Comparison of ENCODE assay signal across 25 cellular contexts in the genomic region with DNA sequence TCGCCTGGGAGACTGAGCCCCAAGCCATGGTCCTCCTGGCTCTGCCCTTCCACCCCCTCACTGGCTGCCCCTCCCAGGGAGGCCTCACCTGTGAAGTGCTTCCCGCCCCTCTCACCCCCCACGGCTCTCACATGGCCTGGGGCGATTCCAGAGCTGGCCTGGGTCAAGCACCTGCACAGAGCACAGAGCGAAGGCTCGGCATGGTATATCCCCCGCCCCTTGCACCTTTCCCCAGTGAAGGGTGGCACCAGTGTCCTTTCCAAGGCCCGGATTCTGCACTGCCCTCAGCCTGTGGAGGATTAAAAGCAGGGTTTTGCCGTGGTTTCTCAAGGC. TPM values are rescaled to one million over a fixed set of nuclear protein-coding genes. Genes with fewer than 3 reads are reported as not detected.
A peak's percentile ranks its signal among the peaks of the same experiment; 100 is the strongest.
DNase-seq lines count a peak whose midpoint lies in the region; ATAC-seq, FAIRE-seq and TF ChIP-seq lines count a peak whose summit lies in the region.
"Had no signal": no experiment of that assay in that cellular context is flagged by ENCODE, and none has a peak within 500 bp of the region (broad histone marks: within the 10 kb centered on the region; RNA-seq: fewer than 3 reads in every experiment).

No MANE protein-coding gene starts in this region.

- no peaks in the 10 kb centered on the region for H3K9me3 Mint-ChIP-seq in stimulated activated naive CD8-positive, alpha-beta T cell treated with anti-CD3 and anti-CD28 coated beads, Interleukin-15, amount 100 ng/mL, for 72 hours
- H3K9me3 Mint-ChIP-seq in neural crest cell = no peaks in the 10 kb centered on the region
- H3K9me3 Mint-ChIP-seq: activated CD4-positive, alpha-beta T cell treated with anti-CD3 and anti-CD28 coated beads, Interleukin-2, amount 10 ng/mL, durations not matched to agents 24 days and 14 days; natural killer cell treated with Interleukin-12 subunit alpha and Interleukin-12 subunit beta and Interleukin-15 and Interleukin-18, amount 100 ng/mL, for 72 hours had no signal

- TF ChIP-seq CTCF in H1 (IDR thresholded peaks at IDR 0.05; ENCODE audit: control extremely low read depth in 1 of 3, insufficient read depth in 1 of 3, low read depth in 1 of 3, low read length in 3 of 3) (no peak), neural crest cell (conservative IDR thresholded peaks at IDR 0.05) (no peak), adrenal gland (IDR thresholded peaks at IDR 0.05) (no peak)

- POLR2A ChIA-PET in H1 (lab: Charles Lee; ENCODE audit: partially characterized antibody) = no interaction called here

- TF ChIP-seq POLR2A in H1 (IDR thresholded peaks at IDR 0.05; ENCODE audit: control extremely low read depth in 1 of 2, low read depth in 2 of 2, low read length in 2 of 2) = no peak
- TF ChIP-seq POLR2A in adrenal gland (IDR thresholded peaks at IDR 0.05) = no peak

- H3K9me3 ChIP-seq in H1 (ENCODE audit: insufficient read depth in 2 of 2, low read depth in 1 of 2, low read length in 1 of 2) = no peaks in the 10 kb centered on the region; a peak in 1 of 4 replicates
- H3K9me3 ChIP-seq in adrenal gland (replicated peaks in 1 of 3) = no peaks in the 10 kb centered on the region
- H3K9me3 ChIP-seq: ascending aorta, BE2C, heart left ventricle, left ventricle myocardium inferior, prostate gland, sigmoid colon, stomach, transverse colon had no signal

- no peak overlapping the region for H3K27ac Mint-ChIP-seq in stimulated activated naive CD8-positive, alpha-beta T cell treated with anti-CD3 and anti-CD28 coated beads, Interleukin-15, amount 100 ng/mL, for 72 hours
- no peak overlapping the region for H3K27ac Mint-ChIP-seq in neural crest cell (ENCODE audit: unreplicated experiment)
- H3K27ac Mint-ChIP-seq: activated CD4-positive, alpha-beta T cell treated with anti-CD3 and anti-CD28 coated beads, Interleukin-2, amount 10 ng/mL, durations not matched to agents 24 days and 14 days; immature natural killer cell; natural killer cell treated with Interleukin-12 subunit alpha and Interleukin-12 subunit beta and Interleukin-15 and Interleukin-18, amount 100 ng/mL, for 72 hours had no signal

- H4K8ac ChIP-seq in H1 (ENCODE audit: extremely low read depth, insufficient read depth, low read length) = no peak overlapping the region

- H3K27ac ChIP-seq in H1 (ENCODE audit: low read depth, low read length) = no peak overlapping the region
- no peak overlapping the region for H3K27ac ChIP-seq in adrenal gland
- H3K27ac ChIP-seq: ascending aorta, epithelial cell of prostate, heart left ventricle, left ventricle myocardium inferior, prostate gland, sigmoid colon, SK-N-MC, stomach, transverse colon had no signal

- no peaks in the 10 kb centered on the region for H3K79me2 ChIP-seq in H1 (ENCODE audit: control insufficient read depth in 1 of 2, insufficient read depth in 2 of 2, low read length in 2 of 2)

- peaks cover 13% of the 10 kb centered on the region; the same call in 1 of the 2 replicates for H3K23me2 ChIP-seq in H1 (ENCODE audit: low read depth, low read length)

- no peak overlapping the region for H3K9ac ChIP-seq in H1 (replicated peaks in 1 of 4; ENCODE audit: extremely low read depth in 1 of 4, low read depth in 3 of 4, low read length in 3 of 4)

- ATAC-seq in stimulated activated naive CD8-positive, alpha-beta T cell treated with anti-CD3 and anti-CD28 coated beads, Interleukin-15, amount 100 ng/mL, for 72 hours = no peak
- ATAC-seq in stimulated activated naive CD8-positive, alpha-beta T cell treated with anti-CD3 and anti-CD28 coated beads, Interleukin-15, Interleukin-2, amounts not matched to agents 100 U/mL and 50 U/mL, for 24 hours = no peak

- no peak overlapping the region for H2AFZ ChIP-seq in H1 (ENCODE audit: low read length)

- peak overlapping the region; percentile 39; the same call in 1 of the 2 replicates for H2BK12ac ChIP-seq in H1 (ENCODE audit: low read depth, low read length)

- H3K36me3 ChIP-seq in H1 (ENCODE audit: control insufficient read depth in 2 of 4, insufficient read depth in 4 of 4, low read length in 3 of 4) (no peaks in the 10 kb centered on the region), adrenal gland (replicated peaks in 1 of 2) (no peaks in the 10 kb centered on the region)
- H3K36me3 ChIP-seq: ascending aorta, BE2C, heart left ventricle, left ventricle myocardium inferior, prostate gland, sigmoid colon, stomach, transverse colon had no signal

- peak overlapping the region; percentile 32 for H3K18ac ChIP-seq in H1 (ENCODE audit: extremely low read depth, low read length)

- no peak for DNase-seq in stimulated activated naive CD8-positive, alpha-beta T cell treated with anti-CD3 and anti-CD28 coated beads, Interleukin-15, amount 100 ng/mL, for 72 hours
- DNase-seq in stimulated activated naive CD8-positive, alpha-beta T cell treated with anti-CD3 and anti-CD28 coated beads, Interleukin-15, Interleukin-2, amounts not matched to agents 100 U/mL and 50 U/mL, for 24 hours = no peak
- DNase-seq in H1 (ENCODE audit: low read depth in 1 of 2, low spot score in 2 of 2) = peak in 1 of 2 experiments; percentile 59
- no peak for DNase-seq in neural crest cell (ENCODE audit: low read depth, low spot score)
- no peak for DNase-seq in hypothalamus (lab: John Stamatoyannopoulos, UW)
- no peak for DNase-seq in germinal center (ENCODE audit: low spot score)
- DNase-seq in adrenal gland = no peak
- no peak for DNase-seq in T-helper 9 cell
- DNase-seq: cerebellar nuclear complex, IMR-90, left ventricle myocardium inferior, NCI-H1092, NCI-H187, sigmoid colon had no signal

- no peak overlapping the region for H3K56ac ChIP-seq in H1 (replicated peaks; ENCODE audit: insufficient read length, low read depth, low read length)

- H3K4me2 ChIP-seq in H1 (ENCODE audit: insufficient read depth in 1 of 2, low read depth in 2 of 2, low read length in 2 of 2) = peak overlapping the region; percentile 55 to 66

- H2BK20ac ChIP-seq in H1 (ENCODE audit: low read length) = no peak overlapping the region

- no peaks in the 10 kb centered on the region for H3K79me1 ChIP-seq in H1 (ENCODE audit: low read depth, low read length)

- H3K4me1 Mint-ChIP-seq in stimulated activated naive CD8-positive, alpha-beta T cell treated with anti-CD3 and anti-CD28 coated beads, Interleukin-15, amount 100 ng/mL, for 72 hours = peaks cover 5% of the 10 kb centered on the region
- H3K4me1 Mint-ChIP-seq in neural crest cell = peaks cover 12% of the 10 kb centered on the region
- H3K4me1 Mint-ChIP-seq: activated CD4-positive, alpha-beta T cell treated with anti-CD3 and anti-CD28 coated beads, Interleukin-2, amount 10 ng/mL, durations not matched to agents 24 days and 14 days had no signal

- no peak overlapping the region for H2AK5ac ChIP-seq in H1 (ENCODE audit: low read depth, low read length)

- CTCF ChIA-PET in H1 (lab: Charles Lee; ENCODE audit: partially characterized antibody) = interaction anchor here (0.6 to 7.1 kb wide), 7 partner anchors 17 to 513 kb away, joined by 3 to 50 read pairs (median 3); no protein-coding TSS in a partner anchor

- intact Hi-C loops in adrenal gland (cut with DNase I) = loop anchor here in 1 of 2 donors (10.0 kb wide), 1 partner anchor 472 kb away; no protein-coding TSS in a partner anchor

- H2BK15ac ChIP-seq in H1 (ENCODE audit: low read length) = no peak overlapping the region

- peaks cover 15 to 31% (median 19%) of the 10 kb centered on the region in 4 experiments for H3K4me1 ChIP-seq in H1 (replicated peaks in 1 of 4; ENCODE audit: control insufficient read depth in 3 of 4, insufficient read depth in 4 of 4, low read length in 3 of 4)
- H3K4me1 ChIP-seq in adrenal gland (replicated peaks in 1 of 2) = no peaks in the 10 kb centered on the region
- H3K4me1 ChIP-seq: ascending aorta, BE2C, prostate gland had no signal

- H3K27me3 ChIP-seq in H1 (replicated peaks in 1 of 4; ENCODE audit: control insufficient read depth in 3 of 4, extremely low read depth in 1 of 4, insufficient read depth in 3 of 4, low read length in 3 of 4) (peaks cover 28 to 53% (median 51%) of the 10 kb centered on the region in 4 experiments), adrenal gland (peaks cover 26% of the 10 kb centered on the region)

- H3K4me3 Mint-ChIP-seq in stimulated activated naive CD8-positive, alpha-beta T cell treated with anti-CD3 and anti-CD28 coated beads, Interleukin-15, amount 100 ng/mL, for 72 hours = peak overlapping the region; percentile 15 to 18
- peak overlapping the region; percentile 62 for H3K4me3 Mint-ChIP-seq in neural crest cell
- H3K4me3 Mint-ChIP-seq: activated CD4-positive, alpha-beta T cell treated with anti-CD3 and anti-CD28 coated beads, Interleukin-2, amount 10 ng/mL, durations not matched to agents 24 days and 14 days; immature natural killer cell; natural killer cell treated with Interleukin-12 subunit alpha and Interleukin-12 subunit beta and Interleukin-15 and Interleukin-18, amount 100 ng/mL, for 72 hours had no signal

- no peak overlapping the region for H4K91ac ChIP-seq in H1 (replicated peaks; ENCODE audit: insufficient read length, low read length)

- no peaks in the 10 kb centered on the region for H3K36me3 Mint-ChIP-seq in neural crest cell (ENCODE audit: low read depth)
- H3K36me3 Mint-ChIP-seq: immature natural killer cell; natural killer cell treated with Interleukin-12 subunit alpha and Interleukin-12 subunit beta and Interleukin-15 and Interleukin-18, amount 100 ng/mL, for 72 hours had no signal

- no peak overlapping the region for H2BK5ac ChIP-seq in H1 (ENCODE audit: low read depth, low read length)

- H3K27me3 Mint-ChIP-seq in stimulated activated naive CD8-positive, alpha-beta T cell treated with anti-CD3 and anti-CD28 coated beads, Interleukin-15, amount 100 ng/mL, for 72 hours = peaks cover 39% of the 10 kb centered on the region
- H3K27me3 Mint-ChIP-seq in neural crest cell (ENCODE audit: low read depth) = peaks cover 53% of the 10 kb centered on the region

- peaks cover 3 to 7% of the 10 kb centered on the region in 2 experiments for H4K20me1 ChIP-seq in H1 (replicated peaks in 1 of 2; ENCODE audit: control insufficient read depth in 1 of 2, insufficient read depth in 2 of 2, low read length in 2 of 2)

- no peak overlapping the region for H3K23ac ChIP-seq in H1 (ENCODE audit: insufficient read length)

- no peak for TF ChIP-seq RAD21 in H1 (IDR thresholded peaks at IDR 0.05 in 1 of 2, conservative IDR thresholded peaks at IDR 0.05 in 1 of 2; ENCODE audit: low read depth in 2 of 2, low read length in 2 of 2)

- no peak overlapping the region for H4K5ac ChIP-seq in H1 (ENCODE audit: insufficient read length, low read depth, low read length)

- H2BK120ac ChIP-seq in H1 (replicated peaks; ENCODE audit: low read depth, low read length) = no peak overlapping the region

- no peak overlapping the region for H3K14ac ChIP-seq in H1 (ENCODE audit: insufficient read length)

- no peak overlapping the region for H3K4ac ChIP-seq in H1 (replicated peaks; ENCODE audit: insufficient read length, low read depth, low read length)

- no peak for FAIRE-seq in H1 (lab: Jason Lieb, UNC)

- no peak for TF ChIP-seq EP300 in H1 (IDR thresholded peaks at IDR 0.05; ENCODE audit: borderline replicate concordance in 1 of 2, low read depth in 2 of 2, low read length in 2 of 2)

- H3K4me3 ChIP-seq in H1 (ENCODE audit: extremely low read depth in 1 of 4, insufficient read depth in 2 of 4, low read depth in 3 of 4, low read length in 4 of 4) (peak overlapping the region in 2 of 4 experiments; percentile 7 to 59; a peak in 2 of 8 replicates), adrenal gland (no peak overlapping the region)
- H3K4me3 ChIP-seq: heart left ventricle, prostate gland, SK-N-MC had no signal

- 43% methylated on average over 9 of the region's 9 CpGs; no CpG with 5 or more reads in 1 of the 2 experiments for WGBS in H1 (ENCODE audit: extremely low coverage in 1 of 2, insufficient coverage in 1 of 2, insufficient read length in 1 of 2, insufficient replicate concordance in 2 of 2, low coverage in 1 of 2, low lambda C conversion rate in 2 of 2, missing lambda C conversion rate in 1 of 2), 2 experiments
- 24 to 45% (median 42%) methylated on average over 3 to 9 of the region's 9 CpGs for WGBS in adrenal gland, 4 donors

RNA-seq across cellular contexts. Expression of a gene that starts 1.1 kb away (rescaled TPM):
- 6.2 and 6.6 TPM in 2 replicates for total RNA-seq in H1 (2021; fragmentation: NEBNext Ultra II Directional; extraction: Animal tissue kit (Norgen Biotek cat#: 25700))
- polyA plus RNA-seq in H1 (2011; rRNA removed) (1.9 and 2.2 TPM in 2 replicates), adrenal gland (under 1 TPM; 0.07 to 0.32 (median 0.20) TPM)
- polyA plus RNA-seq in H1 (2011; cell fraction: cytosol; rRNA removed) = 1.7 TPM
- polyA plus RNA-seq in H1 (2011; cell fraction: nucleus; rRNA removed) = 3.2 TPM
- 1.9 to 2.8 TPM (median 2.2 TPM) in 4 replicates for polyA plus RNA-seq in H1 (2012, experiment 1 of 2)
- 1.4 TPM for polyA plus RNA-seq in H1 (2012, experiment 2 of 2)
- 2.6 TPM for polyA plus RNA-seq in H1 (2013, experiment 1 of 2)
- 2.9 TPM for polyA plus RNA-seq in H1 (2013, experiment 2 of 2)
- polyA minus RNA-seq in H1 (2011; rRNA and poly(A)+ RNA removed) = 1.5 and 2.4 TPM in 2 replicates
- 0.95 TPM for polyA minus RNA-seq in H1 (2011; cell fraction: cytosol; rRNA and poly(A)+ RNA removed)
- polyA minus RNA-seq in H1 (2011; cell fraction: nucleus; rRNA and poly(A)+ RNA removed) = 3.6 TPM
- total RNA-seq in neural crest cell (1.2 and 1.4 TPM in 2 replicates), adrenal gland (1 to 10 TPM in 2 of 8 donors, under 1 TPM in 6; 0.32 to 2.2 (median 0.50) TPM)
- total RNA-seq: activated CD4-positive, alpha-beta T cell treated with anti-CD3 and anti-CD28 coated beads, Interleukin-2, amount 10 ng/mL, durations not matched to agents 24 days and 14 days; natural killer cell treated with Interleukin-12 subunit alpha and Interleukin-12 subunit beta and Interleukin-15 and Interleukin-18, amount 100 ng/mL, for 72 hours had no signal
- polyA plus RNA-seq: immature natural killer cell had no signal
